Comparison of ENCODE assay signal across 16 cellular contexts in genomic region chr9:93436218-93436617, GRCh38. TPM values are rescaled to one million over a fixed set of nuclear protein-coding genes. Genes with fewer than 3 reads are reported as not detected.
DNase-seq lines count a peak whose midpoint lies in the region; ATAC-seq, FAIRE-seq and TF ChIP-seq lines count a peak whose summit lies in the region.
"Had no signal": no experiment of that assay in that cellular context is flagged by ENCODE, and none has a peak within 500 bp of the region (broad histone marks: within the 10 kb centered on the region; RNA-seq: fewer than 3 reads in every experiment).

No MANE protein-coding gene starts in this region.

- ATAC-seq in RWPE2 (ENCODE audit: low read depth) (peak; percentile 56; the same call in 1 of the 3 replicates), left colon (no peak)

- no peak overlapping the region for H4K12ac ChIP-seq in trophoblast cell (ENCODE audit: low read depth, low read length)

- H3K27ac ChIP-seq in RWPE2 (ENCODE audit: poor library complexity, severe bottlenecking) (no peak overlapping the region), trophoblast cell (ENCODE audit: low read depth, low read length) (no peak overlapping the region)

- H3K27me3 ChIP-seq in RWPE2 (ENCODE audit: insufficient read depth, poor library complexity, severe bottlenecking): no peaks in the 10 kb centered on the region
- H3K27me3 ChIP-seq in bronchial epithelial cell (ENCODE audit: control insufficient read depth, insufficient read depth, low read length): no peaks in the 10 kb centered on the region
- H3K27me3 ChIP-seq in trophoblast cell (ENCODE audit: insufficient read depth, low read length): no peaks in the 10 kb centered on the region

- intact Hi-C loops in left colon (cut with DNase I, micrococcal nuclease): no loop called here

- H2AFZ ChIP-seq in trophoblast cell (ENCODE audit: insufficient read depth, low read length, poor library complexity): no peak overlapping the region

- H2AK5ac ChIP-seq in trophoblast cell (ENCODE audit: low read length): no peak overlapping the region

- H3K36me3 ChIP-seq in RWPE2 (ENCODE audit: low read depth) (no peaks in the 10 kb centered on the region), bronchial epithelial cell (ENCODE audit: control insufficient read depth, insufficient read depth, low read length) (no peaks in the 10 kb centered on the region), trophoblast cell (ENCODE audit: control insufficient read depth in 1 of 2, insufficient read depth in 2 of 2, low read length in 2 of 2) (peaks cover 0 to 2% of the 10 kb centered on the region in 2 experiments)

- H2BK12ac ChIP-seq in trophoblast cell (ENCODE audit: low read length): no peak overlapping the region

- H4K91ac ChIP-seq in trophoblast cell (ENCODE audit: low read depth, low read length): no peak overlapping the region

- H3K4me1 ChIP-seq in RWPE2 (ENCODE audit: insufficient read depth, poor library complexity, severe bottlenecking) (peaks cover 6% of the 10 kb centered on the region), trophoblast cell (ENCODE audit: control insufficient read depth in 1 of 2, insufficient read depth in 2 of 2, low read length in 2 of 2) (peaks cover 9% of the 10 kb centered on the region in 2 experiments)

- H3K4me3 ChIP-seq in RWPE2 (ENCODE audit: severe bottlenecking) (no peak overlapping the region), bronchial epithelial cell (ENCODE audit: low read depth, low read length) (no peak overlapping the region), trophoblast cell (ENCODE audit: low read depth, low read length) (no peak overlapping the region)

- no CpG with 5 or more reads among the region's 6 CpGs for WGBS in trophoblast cell (ENCODE audit: extremely low coverage, insufficient coverage, insufficient read length)

- DNase-seq in H4 (ENCODE audit: low spot score) (peak; percentile 13), RWPE2 (ENCODE audit: low spot score) (no peak), bronchial epithelial cell (ENCODE audit: low read depth) (peak; percentile 71), trophoblast cell (peak; percentile 81 to 89), OCI-M2 (lab: John Stamatoyannopoulos, UW; ENCODE audit: unreplicated experiment) (no peak), left colon (no peak)
- DNase-seq: C1 segment of cervical spinal cord; Calu3; CD4-positive, alpha-beta memory T cell; COR-L47; DMS53; DMS79 treated with DMSO at 0.1 percent for 48 hours; GF-D8; GOT3; HCEC 1CT had no signal

- H3K14ac ChIP-seq in trophoblast cell (ENCODE audit: low read length): no peak overlapping the region

- TF ChIP-seq CTCF in RWPE2 (IDR thresholded peaks at IDR 0.05; ENCODE audit: poor library complexity, severe bottlenecking) (no peak), bronchial epithelial cell (IDR thresholded peaks at IDR 0.05; ENCODE audit: insufficient read depth, low read length, severe bottlenecking) (no peak)

- no peak overlapping the region for H3K9ac ChIP-seq in trophoblast cell (ENCODE audit: low read length)

- H3K79me1 ChIP-seq in trophoblast cell (ENCODE audit: low read length): peaks cover 10% of the 10 kb centered on the region

- H3K79me2 ChIP-seq in trophoblast cell (ENCODE audit: control insufficient read depth, insufficient read depth, low read length, poor library complexity): peaks cover 3% of the 10 kb centered on the region

- no peak for FAIRE-seq in bronchial epithelial cell (lab: Jason Lieb, UNC)
- FAIRE-seq: GM12891 had no signal

- H3K9me3 ChIP-seq in RWPE2 (ENCODE audit: severe bottlenecking) (no peaks in the 10 kb centered on the region), trophoblast cell (ENCODE audit: insufficient read depth, low read depth, low read length) (no peaks in the 10 kb centered on the region)

- no peak overlapping the region for H4K8ac ChIP-seq in trophoblast cell (ENCODE audit: low read depth, low read length)

- H2BK5ac ChIP-seq in trophoblast cell (ENCODE audit: low read depth, low read length, poor library complexity): no peak overlapping the region

- no peak overlapping the region for H2BK120ac ChIP-seq in trophoblast cell (ENCODE audit: insufficient read depth, low read length, poor library complexity)

- no peak overlapping the region for H3K4ac ChIP-seq in trophoblast cell (ENCODE audit: low read depth, low read length)

- no peak overlapping the region for H3K4me2 ChIP-seq in trophoblast cell (ENCODE audit: low read length)

- no peak overlapping the region for H3K18ac ChIP-seq in trophoblast cell (ENCODE audit: low read length)

- H3K23ac ChIP-seq in trophoblast cell (ENCODE audit: low read length): no peak overlapping the region

RNA-seq across cellular contexts. Expression of gene FAM120A, which starts 15.3 kb away (rescaled TPM):
- total RNA-seq in H4 (2014; rRNA removed; shearing (Covaris generic)): 25.5 and 39.5 TPM in 2 replicates
- total RNA-seq in bronchial epithelial cell (69.0 and 100 TPM in 2 replicates), left colon (100 to 1,000 TPM; 179 to 214 TPM)
- 74.8 and 75.7 TPM in 2 replicates for polyA plus RNA-seq in trophoblast cell (2013)

RNA-seq across cellular contexts. Expression of gene FAM120AOS, which starts 17.2 kb away (rescaled TPM):
- 24.3 and 28.6 TPM in 2 replicates for total RNA-seq in H4 (2014; rRNA removed; shearing (Covaris generic))
- total RNA-seq in bronchial epithelial cell (47.1 and 63.1 TPM in 2 replicates), left colon (10 to 100 TPM; 65.8 to 93.3 TPM)
- 40.6 and 41.6 TPM in 2 replicates for polyA plus RNA-seq in trophoblast cell (2013)

Comparison
In these comparisons a context has a peak if more than half of its experiments do, and no peak if none do; other contexts are left out.
1. DNase-seq: peak in H4 (single experiment), bronchial epithelial cell (single experiment) and trophoblast cell (2 of 2); none in RWPE2 (single experiment), OCI-M2 (single experiment) and left colon (0 of 2).